In the genomic region with DNA sequence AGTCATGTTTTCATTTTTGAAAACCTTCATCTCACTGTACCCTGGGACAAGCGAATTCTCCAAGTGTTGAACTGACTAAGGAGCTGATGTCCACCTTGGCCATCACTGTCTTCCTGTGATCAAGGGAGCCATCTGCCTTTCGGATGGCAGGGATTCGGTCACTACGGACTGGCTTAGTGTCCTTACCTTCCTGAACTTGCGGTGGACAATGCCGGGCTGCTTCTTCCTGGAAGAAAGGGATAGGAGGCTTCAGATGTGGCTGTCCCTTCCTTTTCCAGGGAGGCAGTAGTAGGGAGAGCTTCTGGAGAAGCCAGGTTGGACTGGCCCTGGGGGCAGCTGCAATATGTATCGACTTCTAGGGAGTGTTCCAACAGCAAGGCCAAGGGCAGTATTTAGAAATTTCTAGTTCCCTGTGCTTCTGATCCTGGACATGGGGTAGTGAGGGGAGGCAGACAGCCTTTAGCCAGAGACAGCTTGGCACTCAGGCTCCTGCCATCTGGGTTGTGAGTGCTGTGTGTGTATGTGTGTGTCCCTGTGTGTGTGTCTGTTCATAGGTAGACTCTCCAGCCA, we compare ENCODE assay signal across 25 cellular contexts.
"Had no signal": no experiment of that assay in that cellular context is flagged by ENCODE, and none has a peak within 500 bp of the region (broad histone marks: within the 10 kb centered on the region; RNA-seq: fewer than 3 reads in every experiment).

No MANE protein-coding gene starts in this region.

- DNase-seq: activated CD4-positive, alpha-beta memory T cell treated with anti-CD3 and anti-CD28 coated beads for 36 hours; activated CD4-positive, alpha-beta T cell treated with anti-CD3 and anti-CD28 coated beads for 36 hours; activated CD4-positive, alpha-beta T cell treated with anti-CD3 and anti-CD28 coated beads, Interleukin-2, amount 10 ng/mL, durations not matched to agents 24 days and 14 days; activated CD4-positive, CD25-positive, alpha-beta regulatory T cell; activated CD4-positive, CD25-positive, alpha-beta regulatory T cell treated with anti-CD3 and anti-CD28 coated beads, Interleukin-2, amount 50 U/mL, for 72 hours; activated CD8-positive, alpha-beta T cell treated with anti-CD3 and anti-CD28 coated beads, Interleukin-2, amount 10 ng/mL, durations not matched to agents 7 days and 5 days; activated effector memory CD4-positive, alpha-beta T cell treated with Interleukin-2 at 50 U/mL for 16 hours; activated gamma-delta T cell treated with Interleukin-2 at 50 U/mL for 16 hours; activated naive CD4-positive, alpha-beta T cell treated with anti-CD3 and anti-CD28 coated beads, Interleukin-2, amount 50 U/mL, for 16 hours; activated naive CD4-positive, alpha-beta T cell treated with Interleukin-2 at 50 U/mL for 16 hours; activated T-cell treated with anti-CD3 and anti-CD28 coated beads, Interleukin-2, amount 50 U/mL, for 4 hours; amniotic stem cell; anterior cingulate cortex; brain microvascular endothelial cell; caudate nucleus; cortex of kidney; dermis blood vessel endothelial cell; effector CD4-positive, alpha-beta T cell; effector memory CD8-positive, alpha-beta T cell; esophagus squamous epithelium; foreskin melanocyte; T-helper 2 cell had no signal

- H3K4me3 ChIP-seq: esophagus squamous epithelium, gastroesophageal sphincter had no signal

- H3K27me3 ChIP-seq: brain microvascular endothelial cell, gastroesophageal sphincter had no signal

- H3K27ac ChIP-seq: brain microvascular endothelial cell, epithelial cell of prostate, esophagus squamous epithelium, gastroesophageal sphincter had no signal

- H3K9me3 ChIP-seq: gastroesophageal sphincter had no signal

- ATAC-seq: activated CD4-positive, alpha-beta T cell treated with anti-CD3 and anti-CD28 coated beads for 36 hours; activated CD8-positive, alpha-beta T cell treated with anti-CD3 and anti-CD28 coated beads, Interleukin-2, amount 10 ng/mL, durations not matched to agents 7 days and 5 days; activated T-cell treated with anti-CD3 and anti-CD28 coated beads, Interleukin-2, amount 50 U/mL, for 4 hours; activated T-helper 17 cell treated with anti-CD3 and anti-CD28 coated beads, Interleukin-2, amount 50 U/mL, for 72 hours; effector memory CD8-positive, alpha-beta T cell; gastroesophageal sphincter had no signal

- H3K36me3 ChIP-seq: brain microvascular endothelial cell, esophagus squamous epithelium, gastroesophageal sphincter had no signal
